In the genomic region with DNA sequence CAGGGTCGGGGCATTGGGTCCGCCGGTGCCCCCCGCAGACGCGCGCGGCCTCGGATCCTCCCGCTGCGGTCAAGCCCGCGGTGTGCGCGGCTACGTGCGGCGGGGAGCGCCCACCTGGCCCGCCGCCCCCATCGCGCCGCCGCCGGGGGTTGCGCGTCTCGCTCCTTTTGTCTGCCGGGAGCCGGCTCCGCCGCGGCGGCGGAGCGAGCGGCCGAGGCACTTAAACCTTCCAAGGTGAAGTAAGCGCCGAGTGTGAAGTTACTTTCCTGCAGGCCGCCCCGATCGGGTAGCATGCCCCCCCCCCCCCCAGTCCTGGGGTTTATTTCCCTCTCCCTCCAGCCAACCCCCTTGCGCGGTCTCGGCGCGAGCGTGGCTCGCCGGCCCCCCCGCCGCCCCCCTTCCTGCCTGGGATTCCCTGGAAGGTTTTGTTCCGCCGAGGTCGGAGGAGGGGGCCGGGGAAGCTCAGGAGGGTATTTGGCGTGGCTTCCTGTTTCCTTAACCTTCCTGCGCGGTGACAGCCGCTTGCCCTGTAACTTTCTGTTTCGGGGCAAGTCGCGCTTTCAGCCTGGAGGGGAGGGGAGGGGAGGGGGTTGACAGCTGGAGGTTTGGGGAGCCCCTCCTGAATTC, we compare ENCODE assay signal across 8 cellular contexts. TPM values are rescaled to one million over a fixed set of nuclear protein-coding genes. Genes with fewer than 3 reads are reported as not detected.
A peak's percentile ranks its signal among the peaks of the same experiment; 100 is the strongest.
DNase-seq lines count a peak whose midpoint lies in the region; ATAC-seq and TF ChIP-seq lines count a peak whose summit lies in the region.

No MANE protein-coding gene starts in this region.

- H3K9me3 Mint-ChIP-seq in activated T-cell treated with anti-CD3 and anti-CD28 coated beads, Interleukin-2, amount 50 U/mL, for 4 hours = no peaks in the 10 kb centered on the region
- no peaks in the 10 kb centered on the region for H3K9me3 Mint-ChIP-seq in osteocyte (ENCODE audit: unreplicated experiment)

- no peaks in the 10 kb centered on the region for H3K27me3 ChIP-seq in NT2/D1 (ENCODE audit: insufficient read depth, insufficient read length)

- H3K27ac Mint-ChIP-seq in osteocyte (ENCODE audit: unreplicated experiment) = peak overlapping the region; percentile 85

- no peaks in the 10 kb centered on the region for H3K36me3 ChIP-seq in NT2/D1 (ENCODE audit: insufficient read depth, insufficient read length, low read length)

- peaks cover 47% of the 10 kb centered on the region for H3K4me1 Mint-ChIP-seq in activated T-cell treated with anti-CD3 and anti-CD28 coated beads, Interleukin-2, amount 50 U/mL, for 4 hours (ENCODE audit: low read depth)
- peaks cover 49% of the 10 kb centered on the region for H3K4me1 Mint-ChIP-seq in osteocyte (ENCODE audit: unreplicated experiment)

- TF ChIP-seq CTCF in fibroblast of pulmonary artery (IDR thresholded peaks at IDR 0.05; ENCODE audit: low read length, missing control alignments) (no peak), osteocyte (IDR thresholded peaks at IDR 0.05) (no peak)

- H3K4me3 ChIP-seq in NT2/D1 (ENCODE audit: insufficient read length, low read depth) (peak overlapping the region; percentile 43), fibroblast of pulmonary artery (replicated peaks; ENCODE audit: low read depth, low read length) (peak overlapping the region; percentile 75)

- H3K27me3 Mint-ChIP-seq in activated T-cell treated with anti-CD3 and anti-CD28 coated beads, Interleukin-2, amount 50 U/mL, for 4 hours (ENCODE audit: low read depth) = no peaks in the 10 kb centered on the region
- no peaks in the 10 kb centered on the region for H3K27me3 Mint-ChIP-seq in osteocyte (ENCODE audit: unreplicated experiment)

- H3K4me3 Mint-ChIP-seq in activated T-cell treated with anti-CD3 and anti-CD28 coated beads, Interleukin-2, amount 50 U/mL, for 4 hours = peak overlapping the region; percentile 85
- H3K4me3 Mint-ChIP-seq in osteocyte (ENCODE audit: unreplicated experiment) = peak overlapping the region; percentile 77

- DNase-seq in AG08395 (ENCODE audit: low spot score) (peak; percentile 48), NT2/D1 (ENCODE audit: low read depth, low spot score) (no peak), fibroblast of pulmonary artery (ENCODE audit: low read depth) (no peak), osteocyte (ENCODE audit: extremely low spot score, unreplicated experiment) (no peak)
- DNase-seq in activated T-cell treated with anti-CD3 and anti-CD28 coated beads, Interleukin-2, amount 50 U/mL, for 4 hours = peak; percentile 47

- peak; percentile 32 for ATAC-seq in GM19397 (IDR thresholded peaks at IDR 0.05; ENCODE audit: unreplicated experiment)
- peak; percentile 47 to 61 for ATAC-seq in activated T-cell treated with anti-CD3 and anti-CD28 coated beads, Interleukin-2, amount 50 U/mL, for 4 hours
- ATAC-seq in GM18867 (IDR thresholded peaks at IDR 0.05; ENCODE audit: unreplicated experiment) = no peak
- no peak for ATAC-seq in GM18517 (IDR thresholded peaks at IDR 0.05; ENCODE audit: unreplicated experiment)

- peak overlapping the region; percentile 88 for H3K9ac ChIP-seq in NT2/D1 (ENCODE audit: insufficient read length, low read depth)

- H3K36me3 Mint-ChIP-seq in activated T-cell treated with anti-CD3 and anti-CD28 coated beads, Interleukin-2, amount 50 U/mL, for 4 hours (ENCODE audit: insufficient read depth) = no peaks in the 10 kb centered on the region
- no peaks in the 10 kb centered on the region for H3K36me3 Mint-ChIP-seq in osteocyte (ENCODE audit: unreplicated experiment)

- H3K4me1 ChIP-seq in NT2/D1 (ENCODE audit: insufficient read depth, insufficient read length) = peaks cover 21% of the 10 kb centered on the region

- no peaks in the 10 kb centered on the region for H3K9me3 ChIP-seq in NT2/D1 (ENCODE audit: insufficient read depth, low read length)

RNA-seq across cellular contexts. Expression of a gene that starts 56.6 kb away (rescaled TPM):
- 10 to 100 TPM; 15.5 to 15.6 (median 15.5) TPM for total RNA-seq in activated T-cell treated with anti-CD3 and anti-CD28 coated beads, Interleukin-2, amount 50 U/mL, for 4 hours
- 57.3 and 64.1 TPM in 2 replicates for total RNA-seq in osteocyte

Comparison
In these comparisons a context has a peak if more than half of its experiments do, and no peak if none do; other contexts are left out.
1. DNase-seq: peak in AG08395 (single experiment) and activated T-cell treated with anti-CD3 and anti-CD28 coated beads, Interleukin-2, amount 50 U/mL, for 4 hours (single experiment); none in NT2/D1 (single experiment), fibroblast of pulmonary artery (single experiment) and osteocyte (single experiment).
2. ATAC-seq: peak in GM19397 (single experiment) and activated T-cell treated with anti-CD3 and anti-CD28 coated beads, Interleukin-2, amount 50 U/mL, for 4 hours (2 of 2); none in GM18867 (single experiment) and GM18517 (single experiment).